In genomic region chr5:56064984-56065383, GRCh38 we compare ENCODE assay signal across 1 cellular context.
TF ChIP-seq lines count a peak whose summit lies in the region.

No MANE protein-coding gene starts in this region.

TF ChIP-seq in GM12878, 131 proteins besides CTCF, POLR2A, EP300 and RAD21 (continued from another document and continues in another):
- TF ChIP-seq, protein P1, sequence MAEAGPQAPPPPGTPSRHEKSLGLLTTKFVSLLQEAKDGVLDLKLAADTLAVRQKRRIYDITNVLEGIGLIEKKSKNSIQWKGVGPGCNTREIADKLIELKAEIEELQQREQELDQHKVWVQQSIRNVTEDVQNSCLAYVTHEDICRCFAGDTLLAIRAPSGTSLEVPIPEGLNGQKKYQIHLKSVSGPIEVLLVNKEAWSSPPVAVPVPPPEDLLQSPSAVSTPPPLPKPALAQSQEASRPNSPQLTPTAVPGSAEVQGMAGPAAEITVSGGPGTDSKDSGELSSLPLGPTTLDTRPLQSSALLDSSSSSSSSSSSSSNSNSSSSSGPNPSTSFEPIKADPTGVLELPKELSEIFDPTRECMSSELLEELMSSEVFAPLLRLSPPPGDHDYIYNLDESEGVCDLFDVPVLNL (IDR thresholded peaks at IDR 0.05; ENCODE audit: low read depth, low read length), result no peak
- peak; percentile 72; the same call in 1 of the 2 replicates for TF ChIP-seq TCF12 (IDR thresholded peaks at IDR 0.05; ENCODE audit: low read depth, low read length)
- no peak for TF ChIP-seq SUZ12 (IDR thresholded peaks at IDR 0.05; ENCODE audit: unreplicated experiment)
- no peak for TF ChIP-seq POLR2AphosphoS2 (IDR thresholded peaks at IDR 0.05; ENCODE audit: low read depth, low read length)
- TF ChIP-seq NBN (IDR thresholded peaks at IDR 0.05), result no peak
- no peak for TF ChIP-seq IRF5 (IDR thresholded peaks at IDR 0.05; ENCODE audit: borderline replicate concordance)
- TF ChIP-seq NR2C2 (IDR thresholded peaks at IDR 0.05; ENCODE audit: borderline replicate concordance, control insufficient read depth, insufficient read length, low read depth), result no peak
- TF ChIP-seq WRNIP1 (IDR thresholded peaks at IDR 0.05; ENCODE audit: borderline replicate concordance, low read depth, low read length), result no peak
- no peak for TF ChIP-seq ZBTB40 (IDR thresholded peaks at IDR 0.05; ENCODE audit: borderline replicate concordance)
- no peak for TF ChIP-seq ATF3 (IDR thresholded peaks at IDR 0.05; ENCODE audit: borderline replicate concordance, extremely low read depth, low read depth, low read length)
- TF ChIP-seq ZNF622 (IDR thresholded peaks at IDR 0.05), result no peak
- no peak for TF ChIP-seq ZZZ3 (IDR thresholded peaks at IDR 0.05; ENCODE audit: control insufficient read depth, insufficient read length, low read depth)
- TF ChIP-seq, protein P2, sequence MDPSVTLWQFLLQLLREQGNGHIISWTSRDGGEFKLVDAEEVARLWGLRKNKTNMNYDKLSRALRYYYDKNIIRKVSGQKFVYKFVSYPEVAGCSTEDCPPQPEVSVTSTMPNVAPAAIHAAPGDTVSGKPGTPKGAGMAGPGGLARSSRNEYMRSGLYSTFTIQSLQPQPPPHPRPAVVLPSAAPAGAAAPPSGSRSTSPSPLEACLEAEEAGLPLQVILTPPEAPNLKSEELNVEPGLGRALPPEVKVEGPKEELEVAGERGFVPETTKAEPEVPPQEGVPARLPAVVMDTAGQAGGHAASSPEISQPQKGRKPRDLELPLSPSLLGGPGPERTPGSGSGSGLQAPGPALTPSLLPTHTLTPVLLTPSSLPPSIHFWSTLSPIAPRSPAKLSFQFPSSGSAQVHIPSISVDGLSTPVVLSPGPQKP (IDR thresholded peaks at IDR 0.05; ENCODE audit: low read depth, low read length), result no peak
- TF ChIP-seq RCOR1 (conservative IDR thresholded peaks at IDR 0.05; ENCODE audit: low read depth, low read length), result no peak
- no peak for TF ChIP-seq HDAC2 (IDR thresholded peaks at IDR 0.05)
- no peak for TF ChIP-seq HSF1 (IDR thresholded peaks at IDR 0.05; ENCODE audit: low read depth, low read length)
- no peak for TF ChIP-seq POLR2AphosphoS5 (IDR thresholded peaks at IDR 0.05; ENCODE audit: low read length)
- TF ChIP-seq, protein P3, sequence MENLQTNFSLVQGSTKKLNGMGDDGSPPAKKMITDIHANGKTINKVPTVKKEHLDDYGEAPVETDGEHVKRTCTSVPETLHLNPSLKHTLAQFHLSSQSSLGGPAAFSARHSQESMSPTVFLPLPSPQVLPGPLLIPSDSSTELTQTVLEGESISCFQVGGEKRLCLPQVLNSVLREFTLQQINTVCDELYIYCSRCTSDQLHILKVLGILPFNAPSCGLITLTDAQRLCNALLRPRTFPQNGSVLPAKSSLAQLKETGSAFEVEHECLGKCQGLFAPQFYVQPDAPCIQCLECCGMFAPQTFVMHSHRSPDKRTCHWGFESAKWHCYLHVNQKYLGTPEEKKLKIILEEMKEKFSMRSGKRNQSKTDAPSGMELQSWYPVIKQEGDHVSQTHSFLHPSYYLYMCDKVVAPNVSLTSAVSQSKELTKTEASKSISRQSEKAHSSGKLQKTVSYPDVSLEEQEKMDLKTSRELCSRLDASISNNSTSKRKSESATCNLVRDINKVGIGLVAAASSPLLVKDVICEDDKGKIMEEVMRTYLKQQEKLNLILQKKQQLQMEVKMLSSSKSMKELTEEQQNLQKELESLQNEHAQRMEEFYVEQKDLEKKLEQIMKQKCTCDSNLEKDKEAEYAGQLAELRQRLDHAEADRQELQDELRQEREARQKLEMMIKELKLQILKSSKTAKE (IDR thresholded peaks at IDR 0.05; ENCODE audit: low read depth, poor library complexity, severe bottlenecking), result peak; percentile 77
- TF ChIP-seq EGR1 (IDR thresholded peaks at IDR 0.05; ENCODE audit: borderline replicate concordance in 1 of 2, low read depth in 2 of 2, low read length in 2 of 2), result no peak
- TF ChIP-seq MTA3 (IDR thresholded peaks at IDR 0.05; ENCODE audit: borderline replicate concordance, low read length), result no peak
- TF ChIP-seq CEBPZ (IDR thresholded peaks at IDR 0.05; ENCODE audit: low read depth, low read length), result no peak
- no peak for TF ChIP-seq KAT2A (conservative IDR thresholded peaks at IDR 0.05; ENCODE audit: control insufficient read depth, low read depth, low read length)
- no peak for TF ChIP-seq CBX3 (IDR thresholded peaks at IDR 0.05; ENCODE audit: borderline replicate concordance, low read depth)
- TF ChIP-seq JUNB (IDR thresholded peaks at IDR 0.05), result peak; percentile 91
- TF ChIP-seq REST (IDR thresholded peaks at IDR 0.05; ENCODE audit: low read depth, low read length), result no peak
- TF ChIP-seq CREM (IDR thresholded peaks at IDR 0.05; ENCODE audit: low read depth), result no peak; the same call in 1 of the 2 replicates
- TF ChIP-seq BRCA1 (IDR thresholded peaks at IDR 0.05; ENCODE audit: low read depth, low read length), result no peak
- TF ChIP-seq, protein P4, sequence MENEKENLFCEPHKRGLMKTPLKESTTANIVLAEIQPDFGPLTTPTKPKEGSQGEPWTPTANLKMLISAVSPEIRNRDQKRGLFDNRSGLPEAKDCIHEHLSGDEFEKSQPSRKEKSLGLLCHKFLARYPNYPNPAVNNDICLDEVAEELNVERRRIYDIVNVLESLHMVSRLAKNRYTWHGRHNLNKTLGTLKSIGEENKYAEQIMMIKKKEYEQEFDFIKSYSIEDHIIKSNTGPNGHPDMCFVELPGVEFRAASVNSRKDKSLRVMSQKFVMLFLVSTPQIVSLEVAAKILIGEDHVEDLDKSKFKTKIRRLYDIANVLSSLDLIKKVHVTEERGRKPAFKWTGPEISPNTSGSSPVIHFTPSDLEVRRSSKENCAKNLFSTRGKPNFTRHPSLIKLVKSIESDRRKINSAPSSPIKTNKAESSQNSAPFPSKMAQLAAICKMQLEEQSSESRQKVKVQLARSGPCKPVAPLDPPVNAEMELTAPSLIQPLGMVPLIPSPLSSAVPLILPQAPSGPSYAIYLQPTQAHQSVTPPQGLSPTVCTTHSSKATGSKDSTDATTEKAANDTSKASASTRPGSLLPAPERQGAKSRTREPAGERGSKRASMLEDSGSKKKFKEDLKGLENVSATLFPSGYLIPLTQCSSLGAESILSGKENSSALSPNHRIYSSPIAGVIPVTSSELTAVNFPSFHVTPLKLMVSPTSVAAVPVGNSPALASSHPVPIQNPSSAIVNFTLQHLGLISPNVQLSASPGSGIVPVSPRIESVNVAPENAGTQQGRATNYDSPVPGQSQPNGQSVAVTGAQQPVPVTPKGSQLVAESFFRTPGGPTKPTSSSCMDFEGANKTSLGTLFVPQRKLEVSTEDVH (IDR thresholded peaks at IDR 0.05; ENCODE audit: low read depth, partially characterized antibody), result no peak
- TF ChIP-seq, protein P5, sequence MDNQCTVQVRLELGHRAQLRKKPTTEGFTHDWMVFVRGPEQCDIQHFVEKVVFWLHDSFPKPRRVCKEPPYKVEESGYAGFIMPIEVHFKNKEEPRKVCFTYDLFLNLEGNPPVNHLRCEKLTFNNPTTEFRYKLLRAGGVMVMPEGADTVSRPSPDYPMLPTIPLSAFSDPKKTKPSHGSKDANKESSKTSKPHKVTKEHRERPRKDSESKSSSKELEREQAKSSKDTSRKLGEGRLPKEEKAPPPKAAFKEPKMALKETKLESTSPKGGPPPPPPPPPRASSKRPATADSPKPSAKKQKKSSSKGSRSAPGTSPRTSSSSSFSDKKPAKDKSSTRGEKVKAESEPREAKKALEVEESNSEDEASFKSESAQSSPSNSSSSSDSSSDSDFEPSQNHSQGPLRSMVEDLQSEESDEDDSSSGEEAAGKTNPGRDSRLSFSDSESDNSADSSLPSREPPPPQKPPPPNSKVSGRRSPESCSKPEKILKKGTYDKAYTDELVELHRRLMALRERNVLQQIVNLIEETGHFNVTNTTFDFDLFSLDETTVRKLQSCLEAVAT (IDR thresholded peaks at IDR 0.05), result no peak
- no peak for TF ChIP-seq MXI1 (IDR thresholded peaks at IDR 0.05; ENCODE audit: low read depth, low read length)
- TF ChIP-seq ZNF207 (IDR thresholded peaks at IDR 0.05; ENCODE audit: borderline replicate concordance), result no peak
